11 cellular contexts compared by ENCODE assay signal in the genomic region with DNA sequence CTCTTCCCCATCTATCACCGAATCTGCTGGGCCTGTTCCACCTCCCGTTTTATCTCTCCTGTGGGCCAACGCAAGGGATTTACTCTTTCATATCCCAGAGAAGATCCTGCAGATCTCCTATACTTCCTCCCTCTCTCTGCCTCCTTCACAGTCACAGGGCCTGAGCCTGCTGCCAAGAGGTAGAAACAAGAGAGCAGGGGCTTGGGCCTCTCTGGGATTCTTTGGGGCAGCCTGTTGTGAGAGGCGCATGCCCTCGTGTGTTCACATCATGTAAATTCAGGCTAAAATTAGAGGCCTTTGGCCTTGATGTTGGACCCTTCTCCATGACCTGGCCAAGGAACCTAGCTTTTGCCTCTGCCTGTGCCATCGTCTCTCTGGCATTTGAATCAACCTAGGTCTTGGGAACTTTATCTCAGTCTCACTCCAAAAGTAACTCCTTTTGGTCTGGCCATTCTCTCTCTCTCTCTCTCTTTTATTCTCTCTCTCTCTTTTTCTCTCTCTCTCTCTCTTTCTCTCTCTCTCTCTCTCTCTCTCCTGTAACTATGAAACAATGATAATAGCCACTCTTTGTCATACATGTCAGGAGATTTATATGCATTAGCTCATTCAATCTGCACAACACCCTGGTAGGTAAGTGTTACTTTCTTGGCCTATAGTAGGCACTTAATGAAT. TPM values are rescaled to one million over a fixed set of nuclear protein-coding genes. Genes with fewer than 3 reads are reported as not detected.
A peak's percentile ranks its signal among the peaks of the same experiment; 100 is the strongest.
DNase-seq lines count a peak whose midpoint lies in the region; ATAC-seq, FAIRE-seq and TF ChIP-seq lines count a peak whose summit lies in the region.
"Had no signal": no experiment of that assay in that cellular context is flagged by ENCODE, and none has a peak within 500 bp of the region (broad histone marks: within the 10 kb centered on the region; RNA-seq: fewer than 3 reads in every experiment).

No MANE protein-coding gene starts in this region.

- CTCF ChIA-PET in A549 (lab: Yijun Ruan, JAX): interaction anchor here (0.7 to 3.1 kb wide), 10 partner anchors 12 to 612 kb away, joined by 3 to 13 read pairs (median 4); no protein-coding TSS in a partner anchor

- H3K27me3 ChIP-seq in adipocyte (replicated peaks; ENCODE audit: control insufficient read depth, insufficient read depth, low read length): peaks cover 25% of the 10 kb centered on the region
- H3K27me3 ChIP-seq: ovary had no signal

- H3K9ac ChIP-seq in adipocyte (ENCODE audit: low read length): no peak overlapping the region

- TF ChIP-seq RAD21 in A549 (conservative IDR thresholded peaks at IDR 0.05 in 1 of 2, IDR thresholded peaks at IDR 0.05 in 1 of 2): peak in 1 of 2 experiments; percentile 28; a peak in 2 of 5 replicates

- H3K36me3 ChIP-seq in adipocyte (ENCODE audit: control insufficient read depth, insufficient read depth, low read length, severe bottlenecking): no peaks in the 10 kb centered on the region
- H3K36me3 ChIP-seq: ovary had no signal

- no peak overlapping the region for H3K27ac ChIP-seq in A549
- H3K27ac ChIP-seq: ovary had no signal

- no peaks in the 10 kb centered on the region for H3K36me3 Mint-ChIP-seq in HFFc6 (ENCODE audit: low read depth)

- ATAC-seq in A549 (peak; percentile 66 to 72; a peak in 4 of 6 replicates), GM19023 (IDR thresholded peaks at IDR 0.05; ENCODE audit: unreplicated experiment) (no peak), HG03135 (IDR thresholded peaks at IDR 0.05; ENCODE audit: unreplicated experiment) (no peak)

- H3K4me3 Mint-ChIP-seq in HFFc6: no peak overlapping the region
- H3K4me3 Mint-ChIP-seq: CD4-positive, alpha-beta T cell had no signal

- no peak for TF ChIP-seq POLR2A in A549 (IDR thresholded peaks at IDR 0.05; ENCODE audit: low read length)

- TF ChIP-seq CTCF in A549 (IDR thresholded peaks at IDR 0.05) (no peak), HFFc6 (IDR thresholded peaks at IDR 0.05) (peak; percentile 53; the same call in 1 of the 2 replicates)

- H3K27me3 Mint-ChIP-seq in HFFc6 (ENCODE audit: insufficient read depth): peaks cover 1% of the 10 kb centered on the region

- POLR2A ChIA-PET in A549 (lab: Yijun Ruan, JAX): no interaction called here

- 0 out of 3 replicates have a peak, but pooled peaks cover 1% of the 10 kb centered on the region for H3K9me3 ChIP-seq in A549
- peaks cover 14% of the 10 kb centered on the region for H3K9me3 ChIP-seq in adipocyte (ENCODE audit: control insufficient read depth, low read length)
- H3K9me3 ChIP-seq: ovary had no signal

- H3K4me3 ChIP-seq in A549 (no peak overlapping the region), adipocyte (ENCODE audit: low read length) (no peak overlapping the region)
- H3K4me3 ChIP-seq: ovary had no signal

- no peak for TF ChIP-seq EP300 in A549 (IDR thresholded peaks at IDR 0.05)

- no peak for FAIRE-seq in A549 (lab: Jason Lieb, UNC)

- H3K4me1 ChIP-seq in A549 (no peaks in the 10 kb centered on the region), adipocyte (ENCODE audit: control insufficient read depth, insufficient read depth, low read length) (no peaks in the 10 kb centered on the region)

- H3K9me3 Mint-ChIP-seq in HFFc6: no peaks in the 10 kb centered on the region; the same call in 1 of the 2 replicates
- H3K9me3 Mint-ChIP-seq: CD4-positive, alpha-beta T cell had no signal

- H3K27ac Mint-ChIP-seq in HFFc6: no peak overlapping the region
- H3K27ac Mint-ChIP-seq: CD4-positive, alpha-beta T cell had no signal

- 55% methylated on average over 6 of the region's 6 CpGs for WGBS in A549 (ENCODE audit: missing lambda C conversion rate)

- DNase-seq in A549 (ENCODE audit: low read depth in 1 of 2, low spot score in 1 of 2) (peak in 1 of 2 experiments; percentile 18), HFFc6 (peak; percentile 15), adipocyte (ENCODE audit: low read depth) (peak; percentile 38), islet precursor cell (peak; percentile 67), NCI-H226 (no peak), NCI-H510A (lab: John Stamatoyannopoulos, UW) (no peak)
- DNase-seq: CD4-positive, alpha-beta T cell; NCI-H2081 had no signal

- H3K4me2 ChIP-seq in A549: no peak overlapping the region

- H3K4me1 Mint-ChIP-seq in HFFc6 (ENCODE audit: low read depth): no peaks in the 10 kb centered on the region

TF ChIP-seq in A549, 52 proteins besides CTCF, POLR2A, EP300 and RAD21:
- TF ChIP-seq MYC (IDR thresholded peaks at IDR 0.05; ENCODE audit: borderline replicate concordance, low read length) (no peak), NFE2L2 (conservative IDR thresholded peaks at IDR 0.05; ENCODE audit: low read length) (no peak), ZC3H11A (IDR thresholded peaks at IDR 0.05) (no peak), BHLHE40 (IDR thresholded peaks at IDR 0.05; ENCODE audit: low read depth, low read length) (no peak), EHMT2 (IDR thresholded peaks at IDR 0.05; ENCODE audit: low read depth) (no peak), CHD2 (IDR thresholded peaks at IDR 0.05; ENCODE audit: low read length, partially characterized antibody) (no peak), NR3C1 (IDR thresholded peaks at IDR 0.05) (no peak)
- TF ChIP-seq, protein P1, sequence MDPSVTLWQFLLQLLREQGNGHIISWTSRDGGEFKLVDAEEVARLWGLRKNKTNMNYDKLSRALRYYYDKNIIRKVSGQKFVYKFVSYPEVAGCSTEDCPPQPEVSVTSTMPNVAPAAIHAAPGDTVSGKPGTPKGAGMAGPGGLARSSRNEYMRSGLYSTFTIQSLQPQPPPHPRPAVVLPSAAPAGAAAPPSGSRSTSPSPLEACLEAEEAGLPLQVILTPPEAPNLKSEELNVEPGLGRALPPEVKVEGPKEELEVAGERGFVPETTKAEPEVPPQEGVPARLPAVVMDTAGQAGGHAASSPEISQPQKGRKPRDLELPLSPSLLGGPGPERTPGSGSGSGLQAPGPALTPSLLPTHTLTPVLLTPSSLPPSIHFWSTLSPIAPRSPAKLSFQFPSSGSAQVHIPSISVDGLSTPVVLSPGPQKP (IDR thresholded peaks at IDR 0.05; ENCODE audit: low read depth, low read length): no peak
- TF ChIP-seq, protein P2, sequence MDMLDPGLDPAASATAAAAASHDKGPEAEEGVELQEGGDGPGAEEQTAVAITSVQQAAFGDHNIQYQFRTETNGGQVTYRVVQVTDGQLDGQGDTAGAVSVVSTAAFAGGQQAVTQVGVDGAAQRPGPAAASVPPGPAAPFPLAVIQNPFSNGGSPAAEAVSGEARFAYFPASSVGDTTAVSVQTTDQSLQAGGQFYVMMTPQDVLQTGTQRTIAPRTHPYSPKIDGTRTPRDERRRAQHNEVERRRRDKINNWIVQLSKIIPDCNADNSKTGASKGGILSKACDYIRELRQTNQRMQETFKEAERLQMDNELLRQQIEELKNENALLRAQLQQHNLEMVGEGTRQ (IDR thresholded peaks at IDR 0.05): no peak
- TF ChIP-seq, protein P3, sequence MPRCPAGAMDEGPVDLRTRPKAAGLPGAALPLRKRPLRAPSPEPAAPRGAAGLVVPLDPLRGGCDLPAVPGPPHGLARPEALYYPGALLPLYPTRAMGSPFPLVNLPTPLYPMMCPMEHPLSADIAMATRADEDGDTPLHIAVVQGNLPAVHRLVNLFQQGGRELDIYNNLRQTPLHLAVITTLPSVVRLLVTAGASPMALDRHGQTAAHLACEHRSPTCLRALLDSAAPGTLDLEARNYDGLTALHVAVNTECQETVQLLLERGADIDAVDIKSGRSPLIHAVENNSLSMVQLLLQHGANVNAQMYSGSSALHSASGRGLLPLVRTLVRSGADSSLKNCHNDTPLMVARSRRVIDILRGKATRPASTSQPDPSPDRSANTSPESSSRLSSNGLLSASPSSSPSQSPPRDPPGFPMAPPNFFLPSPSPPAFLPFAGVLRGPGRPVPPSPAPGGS (IDR thresholded peaks at IDR 0.05): no peak

RNA-seq across cellular contexts. Expression of a gene that starts 20.0 kb away (rescaled TPM):
- polyA plus RNA-seq in A549 (2011; rRNA removed) (3.7 TPM in 2 replicates), A549 (2017; fragmentation: RNase III; extraction: RNeasy Plus Mini Kit Qiagen cat#74134 plus additional on column Dnase treatment) (3.4 to 4.0 TPM (median 3.5 TPM) in 3 replicates)
- 5.3 and 7.8 TPM in 2 replicates for polyA plus RNA-seq in A549 (2012; cell fraction: cytosol; rRNA removed)
- polyA plus RNA-seq in A549 (2012; cell fraction: nucleus; rRNA removed): 6.4 and 7.6 TPM in 2 replicates
- 3.2 and 5.1 TPM in 2 replicates for polyA minus RNA-seq in A549 (2011; rRNA and poly(A)+ RNA removed)
- 1 to 10 TPM; 4.2 to 4.8 (median 4.5) TPM for total RNA-seq in HFFc6 (2021; fragmentation: NEBNext Ultra II Directional; extraction: Animal tissue kit (Norgen Biotek cat#: 25700))

Comparison
In these comparisons a context has a peak if more than half of its experiments do, and no peak if none do; other contexts are left out.
1. ATAC-seq: peak in A549 (2 of 2); none in GM19023 (single experiment) and HG03135 (single experiment).
2. DNase-seq: peak in HFFc6 (single experiment), adipocyte (single experiment) and islet precursor cell (single experiment); none in NCI-H226 (single experiment) and NCI-H510A (single experiment).